In the genomic region with DNA sequence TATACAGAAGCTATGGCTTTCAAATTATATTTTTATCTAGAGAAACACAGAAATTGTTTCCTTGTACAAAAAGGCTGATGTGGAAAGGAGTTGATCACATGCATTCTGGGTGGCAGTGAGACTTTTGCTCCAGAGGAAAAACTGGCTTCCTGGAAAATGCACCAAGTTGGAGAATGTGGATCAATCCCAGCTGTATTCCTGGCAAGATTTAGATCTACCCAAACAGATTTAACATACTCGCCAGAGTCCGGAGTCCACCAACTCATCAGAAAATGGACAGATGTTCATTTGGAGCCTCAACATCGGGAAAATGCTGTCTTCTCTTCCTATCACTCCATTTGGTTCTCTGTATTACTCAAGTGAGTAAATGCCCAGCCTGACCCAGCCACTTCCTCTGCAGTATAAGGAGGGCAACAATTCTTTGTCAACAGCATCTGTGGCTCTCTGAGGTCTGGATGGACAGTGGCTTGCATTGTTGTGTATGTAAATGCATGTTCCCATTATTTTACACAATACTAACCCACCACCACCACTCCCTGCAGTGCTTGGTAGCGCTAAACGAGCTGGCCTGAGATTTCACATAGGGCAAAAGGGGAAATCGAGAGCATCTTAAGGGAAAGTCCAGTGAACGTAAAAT, we compare ENCODE assay signal across 1 cellular context.
TF ChIP-seq lines count a peak whose summit lies in the region.

No MANE protein-coding gene starts in this region.

TF ChIP-seq in K562, 482 proteins besides CTCF, POLR2A, EP300 and RAD21:
- TF ChIP-seq, protein P1, sequence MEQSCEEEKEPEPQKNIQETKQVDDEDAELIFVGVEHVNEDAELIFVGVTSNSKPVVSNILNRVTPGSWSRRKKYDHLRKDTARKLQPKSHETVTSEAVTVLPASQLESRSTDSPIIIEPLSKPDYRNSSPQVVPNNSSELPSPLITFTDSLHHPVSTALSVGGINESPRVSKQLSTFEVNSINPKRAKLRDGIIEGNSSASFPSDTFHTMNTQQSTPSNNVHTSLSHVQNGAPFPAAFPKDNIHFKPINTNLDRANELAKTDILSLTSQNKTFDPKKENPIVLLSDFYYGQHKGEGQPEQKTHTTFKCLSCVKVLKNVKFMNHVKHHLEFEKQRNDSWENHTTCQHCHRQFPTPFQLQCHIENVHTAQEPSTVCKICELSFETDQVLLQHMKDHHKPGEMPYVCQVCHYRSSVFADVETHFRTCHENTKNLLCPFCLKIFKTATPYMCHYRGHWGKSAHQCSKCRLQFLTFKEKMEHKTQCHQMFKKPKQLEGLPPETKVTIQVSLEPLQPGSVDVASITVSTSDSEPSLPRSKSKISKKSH (CRISPR knock-in tag; IDR thresholded peaks at IDR 0.05) = no peak
- no peak for TF ChIP-seq TCF7L2 (IDR thresholded peaks at IDR 0.05; ENCODE audit: low read depth, low read length)
- TF ChIP-seq SPI1 (IDR thresholded peaks at IDR 0.05; ENCODE audit: borderline replicate concordance, low read depth, low read length) = peak; percentile 33; the same call in 1 of the 2 replicates
